In the genomic region with DNA sequence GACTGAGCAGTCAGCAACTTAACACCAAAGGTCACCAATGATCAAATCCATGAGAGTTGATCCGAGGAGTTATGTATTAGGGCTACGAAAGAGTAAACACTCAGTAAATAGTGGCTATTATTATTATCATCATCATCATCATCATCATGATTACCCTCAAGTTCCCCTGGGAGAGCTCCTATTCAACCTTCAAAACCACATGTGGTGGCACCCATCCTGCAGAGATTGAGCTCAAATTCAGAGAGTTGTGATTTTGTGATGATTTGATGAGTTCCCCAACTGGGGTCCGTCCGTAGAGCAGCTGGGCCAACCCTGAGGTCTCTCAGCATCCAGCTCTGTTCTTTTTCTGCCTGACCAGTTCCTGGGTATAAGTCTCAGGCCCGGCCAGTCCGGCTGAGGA, we compare ENCODE assay signal across 19 cellular contexts. TPM values are rescaled to one million over a fixed set of nuclear protein-coding genes. Genes with fewer than 3 reads are reported as not detected.
"Had no signal": no experiment of that assay in that cellular context is flagged by ENCODE, and none has a peak within 500 bp of the region (broad histone marks: within the 10 kb centered on the region; RNA-seq: fewer than 3 reads in every experiment).

No MANE protein-coding gene starts in this region.

RNA-seq across cellular contexts. Expression of gene CGB3, which starts 1.0 kb away (rescaled TPM):
- total RNA-seq: activated naive CD4-positive, alpha-beta T cell treated with anti-CD3 and anti-CD28 coated beads for 36 hours; activated naive CD4-positive, alpha-beta T cell treated with anti-CD3 and anti-CD28 coated beads, Interleukin-2, amount 50 U/mL, for 72 hours; activated naive CD8-positive, alpha-beta T cell treated with anti-CD3 and anti-CD28 coated beads for 36 hours; activated naive CD8-positive, alpha-beta T cell treated with anti-CD3 and anti-CD28 coated beads, Interleukin-2, amount 10 ng/mL, durations not matched to agents 7 days and 5 days; activated T-cell treated with anti-CD3 and anti-CD28 coated beads, Interleukin-2, amount 50 U/mL, for 4 hours; activated T-cell treated with anti-CD3 and anti-CD28 coated beads, Interleukin-2, amount 50 U/mL, for 72 hours; activated T-helper 1 cell treated with anti-CD3 and anti-CD28 coated beads, Interleukin-12 subunit alpha, Interleukin-12 subunit beta, Interleukin-2, Interleukin-4 antibody, amounts not matched to agents 30 ng/mL and 10 ng/mL and 1 ng/mL, durations not matched to agents 14 hours and 24 hours and 36 hours; activated T-helper 17 cell treated with anti-CD3 and anti-CD28 coated beads, Interleukin-2, amount 50 U/mL, for 72 hours; activated T-helper 2 cell treated with anti-CD3 and anti-CD28 coated beads, Interferon-gamma antibody, Interleukin-2, Interleukin-4, amounts not matched to agents 10 μg/mL and 5 μg/mL and 100 μg/mL, durations not matched to agents 14 hours and 24 hours and 36 hours; adrenal gland; aorta; ascending aorta; body of pancreas; breast epithelium; bronchial epithelial cell; cardiac muscle cell; cardiac septum; cerebellum; chondrocyte had no signal

RNA-seq across cellular contexts. Expression of gene CGB2, which starts 6.6 kb away (rescaled TPM):
- total RNA-seq: activated naive CD4-positive, alpha-beta T cell treated with anti-CD3 and anti-CD28 coated beads for 36 hours; activated naive CD4-positive, alpha-beta T cell treated with anti-CD3 and anti-CD28 coated beads, Interleukin-2, amount 50 U/mL, for 72 hours; activated naive CD8-positive, alpha-beta T cell treated with anti-CD3 and anti-CD28 coated beads for 36 hours; activated naive CD8-positive, alpha-beta T cell treated with anti-CD3 and anti-CD28 coated beads, Interleukin-2, amount 10 ng/mL, durations not matched to agents 7 days and 5 days; activated T-cell treated with anti-CD3 and anti-CD28 coated beads, Interleukin-2, amount 50 U/mL, for 4 hours; activated T-helper 1 cell treated with anti-CD3 and anti-CD28 coated beads, Interleukin-12 subunit alpha, Interleukin-12 subunit beta, Interleukin-2, Interleukin-4 antibody, amounts not matched to agents 30 ng/mL and 10 ng/mL and 1 ng/mL, durations not matched to agents 14 hours and 24 hours and 36 hours; activated T-helper 17 cell treated with anti-CD3 and anti-CD28 coated beads, Interleukin-2, amount 50 U/mL, for 72 hours; activated T-helper 2 cell treated with anti-CD3 and anti-CD28 coated beads, Interferon-gamma antibody, Interleukin-2, Interleukin-4, amounts not matched to agents 10 μg/mL and 5 μg/mL and 100 μg/mL, durations not matched to agents 14 hours and 24 hours and 36 hours; adrenal gland; aorta; ascending aorta; body of pancreas; breast epithelium; bronchial epithelial cell; cardiac muscle cell; cardiac septum; cerebellum; chondrocyte had no signal

RNA-seq across cellular contexts. Expression of gene LHB, which starts 8.2 kb away (rescaled TPM):
- total RNA-seq: activated naive CD4-positive, alpha-beta T cell treated with anti-CD3 and anti-CD28 coated beads for 36 hours; activated naive CD4-positive, alpha-beta T cell treated with anti-CD3 and anti-CD28 coated beads, Interleukin-2, amount 50 U/mL, for 72 hours; activated naive CD8-positive, alpha-beta T cell treated with anti-CD3 and anti-CD28 coated beads for 36 hours; activated naive CD8-positive, alpha-beta T cell treated with anti-CD3 and anti-CD28 coated beads, Interleukin-2, amount 10 ng/mL, durations not matched to agents 7 days and 5 days; activated T-cell treated with anti-CD3 and anti-CD28 coated beads, Interleukin-2, amount 50 U/mL, for 4 hours; activated T-cell treated with anti-CD3 and anti-CD28 coated beads, Interleukin-2, amount 50 U/mL, for 72 hours; activated T-helper 1 cell treated with anti-CD3 and anti-CD28 coated beads, Interleukin-12 subunit alpha, Interleukin-12 subunit beta, Interleukin-2, Interleukin-4 antibody, amounts not matched to agents 30 ng/mL and 10 ng/mL and 1 ng/mL, durations not matched to agents 14 hours and 24 hours and 36 hours; activated T-helper 17 cell treated with anti-CD3 and anti-CD28 coated beads, Interleukin-2, amount 50 U/mL, for 72 hours; activated T-helper 2 cell treated with anti-CD3 and anti-CD28 coated beads, Interferon-gamma antibody, Interleukin-2, Interleukin-4, amounts not matched to agents 10 μg/mL and 5 μg/mL and 100 μg/mL, durations not matched to agents 14 hours and 24 hours and 36 hours; ascending aorta; breast epithelium; bronchial epithelial cell; cardiac septum; cerebellum; chondrocyte had no signal

RNA-seq across cellular contexts. Expression of gene CGB1, which starts 11.6 kb away (rescaled TPM):
- total RNA-seq: activated naive CD4-positive, alpha-beta T cell treated with anti-CD3 and anti-CD28 coated beads for 36 hours; activated naive CD4-positive, alpha-beta T cell treated with anti-CD3 and anti-CD28 coated beads, Interleukin-2, amount 50 U/mL, for 72 hours; activated naive CD8-positive, alpha-beta T cell treated with anti-CD3 and anti-CD28 coated beads for 36 hours; activated naive CD8-positive, alpha-beta T cell treated with anti-CD3 and anti-CD28 coated beads, Interleukin-2, amount 10 ng/mL, durations not matched to agents 7 days and 5 days; activated T-cell treated with anti-CD3 and anti-CD28 coated beads, Interleukin-2, amount 50 U/mL, for 4 hours; activated T-cell treated with anti-CD3 and anti-CD28 coated beads, Interleukin-2, amount 50 U/mL, for 72 hours; activated T-helper 1 cell treated with anti-CD3 and anti-CD28 coated beads, Interleukin-12 subunit alpha, Interleukin-12 subunit beta, Interleukin-2, Interleukin-4 antibody, amounts not matched to agents 30 ng/mL and 10 ng/mL and 1 ng/mL, durations not matched to agents 14 hours and 24 hours and 36 hours; activated T-helper 17 cell treated with anti-CD3 and anti-CD28 coated beads, Interleukin-2, amount 50 U/mL, for 72 hours; activated T-helper 2 cell treated with anti-CD3 and anti-CD28 coated beads, Interferon-gamma antibody, Interleukin-2, Interleukin-4, amounts not matched to agents 10 μg/mL and 5 μg/mL and 100 μg/mL, durations not matched to agents 14 hours and 24 hours and 36 hours; aorta; ascending aorta; body of pancreas; breast epithelium; bronchial epithelial cell; cardiac muscle cell; cardiac septum; cerebellum had no signal

RNA-seq across cellular contexts. Expression of gene CGB5, which starts 18.6 kb away (rescaled TPM):
- total RNA-seq: activated naive CD4-positive, alpha-beta T cell treated with anti-CD3 and anti-CD28 coated beads for 36 hours; activated naive CD4-positive, alpha-beta T cell treated with anti-CD3 and anti-CD28 coated beads, Interleukin-2, amount 50 U/mL, for 72 hours; activated naive CD8-positive, alpha-beta T cell treated with anti-CD3 and anti-CD28 coated beads for 36 hours; activated naive CD8-positive, alpha-beta T cell treated with anti-CD3 and anti-CD28 coated beads, Interleukin-2, amount 10 ng/mL, durations not matched to agents 7 days and 5 days; activated T-cell treated with anti-CD3 and anti-CD28 coated beads, Interleukin-2, amount 50 U/mL, for 4 hours; activated T-cell treated with anti-CD3 and anti-CD28 coated beads, Interleukin-2, amount 50 U/mL, for 72 hours; activated T-helper 1 cell treated with anti-CD3 and anti-CD28 coated beads, Interleukin-12 subunit alpha, Interleukin-12 subunit beta, Interleukin-2, Interleukin-4 antibody, amounts not matched to agents 30 ng/mL and 10 ng/mL and 1 ng/mL, durations not matched to agents 14 hours and 24 hours and 36 hours; activated T-helper 17 cell treated with anti-CD3 and anti-CD28 coated beads, Interleukin-2, amount 50 U/mL, for 72 hours; activated T-helper 2 cell treated with anti-CD3 and anti-CD28 coated beads, Interferon-gamma antibody, Interleukin-2, Interleukin-4, amounts not matched to agents 10 μg/mL and 5 μg/mL and 100 μg/mL, durations not matched to agents 14 hours and 24 hours and 36 hours; adrenal gland; aorta; ascending aorta; body of pancreas; breast epithelium; cardiac muscle cell; cardiac septum; cerebellum; chondrocyte had no signal
